Comparison of ENCODE assay signal across 11 cellular contexts in the genomic region with DNA sequence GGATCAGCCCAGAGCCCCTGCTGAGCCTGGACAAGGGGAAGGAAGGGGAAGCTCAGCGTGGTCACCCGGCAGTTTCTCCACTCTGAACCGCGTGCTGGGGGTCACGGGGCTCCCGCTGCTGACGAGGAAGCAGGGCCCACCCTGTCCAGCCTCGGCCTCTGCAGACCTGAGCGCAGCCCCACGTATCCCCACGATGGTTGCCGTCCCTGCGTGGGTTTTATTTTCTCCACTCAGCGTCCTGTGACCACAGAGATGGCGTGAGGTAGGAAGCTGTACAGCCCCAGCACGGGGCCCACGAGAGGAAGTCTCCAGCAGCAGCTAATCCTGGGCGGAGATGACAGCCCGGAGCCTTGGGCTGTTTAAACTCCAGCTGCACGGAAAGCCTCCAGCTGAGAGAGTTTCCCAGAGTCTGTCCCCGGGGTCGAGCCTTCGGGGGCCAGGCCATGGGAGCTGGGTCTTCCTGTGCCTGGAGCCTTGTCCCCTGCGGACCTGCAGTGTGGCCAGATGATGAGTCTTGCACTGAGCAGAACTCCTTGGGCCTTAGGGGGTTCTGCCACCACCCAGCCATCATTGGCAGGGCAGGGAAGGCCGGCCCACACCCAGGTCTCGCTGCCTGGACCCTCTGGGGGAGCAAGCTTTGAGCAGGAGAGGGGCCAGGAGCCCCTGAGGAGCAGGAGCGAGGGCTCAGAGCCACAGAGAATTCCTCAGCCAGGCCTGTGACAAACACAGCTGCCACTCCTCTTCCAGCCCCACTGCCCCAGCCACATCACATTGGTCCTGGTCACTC.
DNase-seq lines count a peak whose midpoint lies in the region; ATAC-seq and TF ChIP-seq lines count a peak whose summit lies in the region.
"Had no signal": no experiment of that assay in that cellular context is flagged by ENCODE, and none has a peak within 500 bp of the region (broad histone marks: within the 10 kb centered on the region; RNA-seq: fewer than 3 reads in every experiment).

No MANE protein-coding gene starts in this region.

- H3K27ac ChIP-seq in coronary artery (peak overlapping the region in 1 of 2 donors; percentile 58), lower lobe of right lung (peak overlapping the region; percentile 73), stomach (peak overlapping the region; percentile 55 to 85 (median 76))

- H3K36me3 ChIP-seq in lower lobe of right lung, result no peaks in the 10 kb centered on the region
- no peaks in the 10 kb centered on the region for H3K36me3 ChIP-seq in stomach

- peak; percentile 46 to 70 for ATAC-seq in lower lobe of right lung
- ATAC-seq in GM21737 (IDR thresholded peaks at IDR 0.05; ENCODE audit: unreplicated experiment), result no peak
- ATAC-seq in GM18519 (IDR thresholded peaks at IDR 0.05; ENCODE audit: low FRiP score, unreplicated experiment), result no peak

- intact Hi-C loops in lower lobe of right lung (cut with DNase I), result no loop called here
- intact Hi-C loops in stomach (cut with DNase I; ENCODE audit: low total_unique reads), result no loop called here

- H3K27me3 ChIP-seq in lower lobe of right lung (ENCODE audit: low read depth), result no peaks in the 10 kb centered on the region
- peaks cover 0 to 5% (median 0%) of the 10 kb centered on the region in 3 donors for H3K27me3 ChIP-seq in stomach

- DNase-seq in NB4 (ENCODE audit: low read depth) (peak; percentile 60), coronary artery (ENCODE audit: low spot score) (peak; percentile 72), lower lobe of right lung (peak; percentile 82), stomach (no peak), NCI-H2081 treated with DMSO at 0.1 percent for 48 hours (lab: John Stamatoyannopoulos, UW) (no peak)
- no peak for DNase-seq in activated CD8-positive, alpha-beta memory T cell treated with anti-CD3 and anti-CD28 coated beads for 24 hours
- DNase-seq: DMS79 treated with DMSO at 0.1 percent for 48 hours, naive B cell, NCI-H526 had no signal

- no peak for TF ChIP-seq EP300 in stomach (IDR thresholded peaks at IDR 0.05)

- 36 to 56% (median 54%) methylated on average over 16 to 27 of the region's 27 CpGs for WGBS in stomach, 5 donors

- H3K9me3 ChIP-seq in lower lobe of right lung, result no peaks in the 10 kb centered on the region
- no peaks in the 10 kb centered on the region for H3K9me3 ChIP-seq in stomach

- no peak for TF ChIP-seq CTCF in NB4 (IDR thresholded peaks at IDR 0.05; ENCODE audit: low read depth, low read length)
- TF ChIP-seq CTCF in coronary artery (IDR thresholded peaks at IDR 0.05), result no peak
- no peak for TF ChIP-seq CTCF in lower lobe of right lung (IDR thresholded peaks at IDR 0.05)
- no peak for TF ChIP-seq CTCF in stomach (IDR thresholded peaks at IDR 0.05)

- peaks cover 31% of the 10 kb centered on the region for H3K4me1 ChIP-seq in lower lobe of right lung
- H3K4me1 ChIP-seq in stomach, result peaks cover 32 to 59% (median 43%) of the 10 kb centered on the region in 4 donors

- H3K4me3 ChIP-seq in NB4 (ENCODE audit: low read depth, low read length) (no peak overlapping the region), coronary artery (no peak overlapping the region), lower lobe of right lung (peak overlapping the region; percentile 17), stomach (no peak overlapping the region)

- TF ChIP-seq POLR2A in NB4 (IDR thresholded peaks at IDR 0.05; ENCODE audit: extremely low read depth, insufficient read length) (no peak), stomach (IDR thresholded peaks at IDR 0.05) (no peak)

Comparison
In these comparisons a context has a peak if more than half of its experiments do, and no peak if none do; other contexts are left out.
1. DNase-seq: peak in NB4 (single experiment), coronary artery (single experiment) and lower lobe of right lung (single experiment); none in stomach (single experiment), NCI-H2081 treated with DMSO at 0.1 percent for 48 hours (single experiment) and activated CD8-positive, alpha-beta memory T cell treated with anti-CD3 and anti-CD28 coated beads for 24 hours (single experiment).
2. ATAC-seq: peak in lower lobe of right lung (2 of 2); none in GM21737 (single experiment) and GM18519 (single experiment).